ENCODE assay signal across 8 cellular contexts in genomic region chr12:13278249-13278787, GRCh38.
DNase-seq lines count a peak whose midpoint lies in the region; ATAC-seq, FAIRE-seq and TF ChIP-seq lines count a peak whose summit lies in the region.

No MANE protein-coding gene starts in this region.

- H3K27me3 ChIP-seq in osteoblast (ENCODE audit: insufficient read depth, low read length) (peaks cover 41% of the 10 kb centered on the region), suprapubic skin (peaks cover 21% of the 10 kb centered on the region)

- CTCF ChIA-PET in A549 (lab: Yijun Ruan, JAX): interaction anchor here (0.5 to 2.9 kb wide), 61 partner anchors 9 to 891 kb away, joined by 3 to 26 read pairs (median 4); partner anchors contain the start of gene GRIN2B

- POLR2A ChIA-PET in A549 (lab: Yijun Ruan, JAX): interaction anchor here (0.9 to 1.3 kb wide), 3 partner anchors 22 to 704 kb away, joined by 3 to 7 read pairs (median 4); no protein-coding TSS in a partner anchor

- H2AFZ ChIP-seq in osteoblast (ENCODE audit: low read length): peak overlapping the region; percentile 58

- 31% methylated on average over 27 of the region's 32 CpGs for WGBS in A549 (ENCODE audit: missing lambda C conversion rate)
- WGBS in suprapubic skin: 26% methylated on average over 30 of the region's 32 CpGs

- no peak for FAIRE-seq in A549 (lab: Jason Lieb, UNC)
- no peak for FAIRE-seq in GM18507 (lab: Jason Lieb, UNC)
- no peak for FAIRE-seq in RCC 7860 (lab: Jason Lieb, UNC)
- no peak for FAIRE-seq in frontal cortex (lab: Jason Lieb, UNC)

- TF ChIP-seq POLR2A in A549 (IDR thresholded peaks at IDR 0.05; ENCODE audit: low read length) (no peak), suprapubic skin (IDR thresholded peaks at IDR 0.05) (no peak)

- H3K4me2 ChIP-seq in A549 (peak overlapping the region; percentile 73), osteoblast (ENCODE audit: insufficient read depth, low read length) (peak overlapping the region; percentile 59)

- H3K9me3 ChIP-seq in A549: 0 out of 3 replicates have a peak, but pooled peaks cover 2% of the 10 kb centered on the region
- no peaks in the 10 kb centered on the region for H3K9me3 ChIP-seq in osteoblast (ENCODE audit: low read depth, low read length)
- no peaks in the 10 kb centered on the region for H3K9me3 ChIP-seq in suprapubic skin

- peak; percentile 69 to 82 for DNase-seq in A549 (ENCODE audit: low read depth in 1 of 2, low spot score in 1 of 2)
- DNase-seq in GM18507 (ENCODE audit: extremely low spot score, insufficient read length, low read depth): peak; percentile 48
- peak; percentile 75 for DNase-seq in HK-2 (ENCODE audit: unreplicated experiment)
- peak; percentile 35 for DNase-seq in RCC 7860 (ENCODE audit: low spot score)
- peak; percentile 85 for DNase-seq in activated effector memory CD4-positive, alpha-beta T cell treated with anti-CD3 and anti-CD28 coated beads, Interleukin-2, amount 50 U/mL, for 16 hours
- DNase-seq in frontal cortex (ENCODE audit: low spot score in 2 of 2): peak; percentile 31 to 75
- DNase-seq in osteoblast (ENCODE audit: insufficient read length, low spot score, missing footprints): peak; percentile 94
- peak; percentile 75 to 82 for DNase-seq in suprapubic skin (ENCODE audit: low spot score in 2 of 2)

- no peaks in the 10 kb centered on the region for H4K20me1 ChIP-seq in osteoblast (ENCODE audit: insufficient read depth, low read length)

- TF ChIP-seq RAD21 in A549 (conservative IDR thresholded peaks at IDR 0.05 in 1 of 2, IDR thresholded peaks at IDR 0.05 in 1 of 2): peak; percentile 90 to 93

- ATAC-seq in A549: peak; percentile 94 to 98

- no peak for TF ChIP-seq EP300 in A549 (IDR thresholded peaks at IDR 0.05)
- TF ChIP-seq EP300 in suprapubic skin (IDR thresholded peaks at IDR 0.05): no peak

- no peaks in the 10 kb centered on the region for H3K79me2 ChIP-seq in osteoblast (ENCODE audit: insufficient read depth, low read length)

- no peaks in the 10 kb centered on the region for H3K4me1 ChIP-seq in A549
- no peaks in the 10 kb centered on the region for H3K4me1 ChIP-seq in osteoblast (ENCODE audit: insufficient read depth, low read length)
- H3K4me1 ChIP-seq in suprapubic skin: peaks cover 6% of the 10 kb centered on the region

- no peaks in the 10 kb centered on the region for H3K36me3 ChIP-seq in osteoblast (ENCODE audit: insufficient read depth, low read length)
- no peaks in the 10 kb centered on the region for H3K36me3 ChIP-seq in suprapubic skin

- H3K27ac ChIP-seq in A549: peak overlapping the region; percentile 40 to 47; a peak in 3 of 6 replicates
- H3K27ac ChIP-seq in osteoblast (ENCODE audit: low read depth, low read length): no peak overlapping the region
- H3K27ac ChIP-seq in suprapubic skin: no peak overlapping the region

- H3K4me3 ChIP-seq in A549 (no peak overlapping the region), osteoblast (ENCODE audit: insufficient read depth, low read length) (no peak overlapping the region), suprapubic skin (no peak overlapping the region)

- TF ChIP-seq CTCF in A549 (IDR thresholded peaks at IDR 0.05) (peak; percentile 95), osteoblast (IDR thresholded peaks at IDR 0.05; ENCODE audit: extremely low read depth, low read depth, low read length) (peak; percentile 93), suprapubic skin (IDR thresholded peaks at IDR 0.05) (peak; percentile 92 to 99)

TF ChIP-seq in A549, 52 proteins besides CTCF, POLR2A, EP300 and RAD21:
- TF ChIP-seq MAX (IDR thresholded peaks at IDR 0.05) (peak; percentile 50; the same call in 1 of the 2 replicates), HOXB13 (CRISPR knock-in tag; IDR thresholded peaks at IDR 0.05; ENCODE audit: low read depth) (no peak), E2F6 (IDR thresholded peaks at IDR 0.05; ENCODE audit: borderline replicate concordance, low read depth) (0 out of 2 replicates have a peak, but pooled peaks have one; percentile 34), SMC3 (IDR thresholded peaks at IDR 0.05) (peak; percentile 97)

Comparison
In these comparisons a context has a peak if more than half of its experiments do, and no peak if none do; other contexts are left out.
1. DNase-seq: peak in every context shown above with its lines; median percentile 94 in osteoblast; 85 in activated effector memory CD4-positive, alpha-beta T cell treated with anti-CD3 and anti-CD28 coated beads, Interleukin-2, amount 50 U/mL, for 16 hours; 78 in suprapubic skin; 76 in A549; 75 in HK-2; 53 in frontal cortex; 48 in GM18507; 35 in RCC 7860.
2. H3K27ac ChIP-seq: peak in A549 (2 of 2); none in osteoblast (single experiment) and suprapubic skin (single experiment).
3. Peak in every context shown above with its lines, with median percentiles within 50 percentile points of each other: CTCF ChIP-seq.